In the genomic region with DNA sequence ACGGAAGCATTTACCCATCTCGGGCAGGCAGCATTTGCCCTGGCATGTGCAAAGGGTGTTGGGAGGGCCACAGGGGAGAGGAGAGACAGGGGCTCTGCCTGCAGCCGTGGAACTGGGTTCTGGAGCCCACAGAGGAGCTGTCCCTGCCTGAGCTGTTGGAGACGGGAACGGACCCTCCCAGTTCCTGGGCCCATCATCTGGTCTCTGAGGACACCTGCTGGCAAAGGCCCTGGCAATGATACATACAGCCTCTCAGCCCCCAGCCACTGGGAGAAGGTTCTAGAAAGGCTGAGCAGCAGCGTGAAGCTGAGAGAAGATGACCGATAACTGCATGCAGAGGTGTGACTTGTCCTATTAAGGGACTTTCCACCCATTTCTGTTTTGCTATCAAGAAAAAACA, we compare ENCODE assay signal across 1 cellular context.
TF ChIP-seq lines count a peak whose summit lies in the region.

No MANE protein-coding gene starts in this region.

TF ChIP-seq in K562, 482 proteins besides CTCF, POLR2A, EP300 and RAD21:
- 0 out of 2 replicates have a peak, but pooled peaks have one; percentile 4 for TF ChIP-seq SMC3 (conservative IDR thresholded peaks at IDR 0.05; ENCODE audit: insufficient read depth, low read depth, low read length)
- TF ChIP-seq SMARCE1 (IDR thresholded peaks at IDR 0.05): no peak
